Comparison of ENCODE assay signal across 3 cellular contexts in the genomic region with DNA sequence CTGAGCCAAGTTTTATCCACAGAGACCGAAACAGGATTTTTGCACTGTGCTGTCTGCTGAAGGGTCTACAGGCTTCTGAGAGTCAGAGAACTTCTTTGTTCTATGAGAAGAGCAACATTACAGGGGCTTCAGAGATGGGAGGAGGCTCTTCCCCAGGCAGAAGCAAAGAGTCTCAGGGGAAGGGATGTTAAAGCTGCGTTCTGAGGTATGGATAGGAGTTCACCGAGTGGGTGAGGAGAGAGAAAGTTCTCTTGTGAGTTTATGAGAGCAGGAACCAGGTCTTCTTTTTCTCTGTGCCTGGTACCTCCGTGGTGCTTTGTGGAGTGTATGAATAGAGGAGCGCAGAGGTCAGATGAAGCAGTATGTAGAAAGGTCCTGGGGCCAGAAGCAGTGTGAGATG.
TF ChIP-seq lines count a peak whose summit lies in the region.

No MANE protein-coding gene starts in this region.

TF ChIP-seq in GM23338, 12 proteins besides CTCF, POLR2A, EP300 and RAD21 (continued from another document and continues in another):
- TF ChIP-seq EZH2 (IDR thresholded peaks at IDR 0.05; ENCODE audit: low read depth, unreplicated experiment) (no peak), POLR2AphosphoS5 (IDR thresholded peaks at IDR 0.05; ENCODE audit: low read depth) (no peak), EZH2phosphoT487 (IDR thresholded peaks at IDR 0.05; ENCODE audit: unreplicated experiment) (no peak), STAT1 (IDR thresholded peaks at IDR 0.05; ENCODE audit: unreplicated experiment) (no peak), ZNF331 (CRISPR knock-in tag; IDR thresholded peaks at IDR 0.05; ENCODE audit: low read depth) (no peak), JUNB (IDR thresholded peaks at IDR 0.05; ENCODE audit: unreplicated experiment) (no peak), CREB1 (CRISPR knock-in tag; IDR thresholded peaks at IDR 0.05; ENCODE audit: low read depth) (no peak), NANOG (IDR thresholded peaks at IDR 0.05; ENCODE audit: borderline replicate concordance) (no peak)
- TF ChIP-seq, protein P1, sequence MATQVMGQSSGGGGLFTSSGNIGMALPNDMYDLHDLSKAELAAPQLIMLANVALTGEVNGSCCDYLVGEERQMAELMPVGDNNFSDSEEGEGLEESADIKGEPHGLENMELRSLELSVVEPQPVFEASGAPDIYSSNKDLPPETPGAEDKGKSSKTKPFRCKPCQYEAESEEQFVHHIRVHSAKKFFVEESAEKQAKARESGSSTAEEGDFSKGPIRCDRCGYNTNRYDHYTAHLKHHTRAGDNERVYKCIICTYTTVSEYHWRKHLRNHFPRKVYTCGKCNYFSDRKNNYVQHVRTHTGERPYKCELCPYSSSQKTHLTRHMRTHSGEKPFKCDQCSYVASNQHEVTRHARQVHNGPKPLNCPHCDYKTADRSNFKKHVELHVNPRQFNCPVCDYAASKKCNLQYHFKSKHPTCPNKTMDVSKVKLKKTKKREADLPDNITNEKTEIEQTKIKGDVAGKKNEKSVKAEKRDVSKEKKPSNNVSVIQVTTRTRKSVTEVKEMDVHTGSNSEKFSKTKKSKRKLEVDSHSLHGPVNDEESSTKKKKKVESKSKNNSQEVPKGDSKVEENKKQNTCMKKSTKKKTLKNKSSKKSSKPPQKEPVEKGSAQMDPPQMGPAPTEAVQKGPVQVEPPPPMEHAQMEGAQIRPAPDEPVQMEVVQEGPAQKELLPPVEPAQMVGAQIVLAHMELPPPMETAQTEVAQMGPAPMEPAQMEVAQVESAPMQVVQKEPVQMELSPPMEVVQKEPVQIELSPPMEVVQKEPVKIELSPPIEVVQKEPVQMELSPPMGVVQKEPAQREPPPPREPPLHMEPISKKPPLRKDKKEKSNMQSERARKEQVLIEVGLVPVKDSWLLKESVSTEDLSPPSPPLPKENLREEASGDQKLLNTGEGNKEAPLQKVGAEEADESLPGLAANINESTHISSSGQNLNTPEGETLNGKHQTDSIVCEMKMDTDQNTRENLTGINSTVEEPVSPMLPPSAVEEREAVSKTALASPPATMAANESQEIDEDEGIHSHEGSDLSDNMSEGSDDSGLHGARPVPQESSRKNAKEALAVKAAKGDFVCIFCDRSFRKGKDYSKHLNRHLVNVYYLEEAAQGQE (IDR thresholded peaks at IDR 0.05; ENCODE audit: unreplicated experiment) = no peak

TF ChIP-seq in IMR-90, 13 proteins besides CTCF, POLR2A, EP300 and RAD21:
- TF ChIP-seq MAFK (IDR thresholded peaks at IDR 0.05; ENCODE audit: low read depth, low read length) (no peak), SMC3 (IDR thresholded peaks at IDR 0.05; ENCODE audit: low read depth, low read length) (no peak), BHLHE40 (IDR thresholded peaks at IDR 0.05; ENCODE audit: low read depth, low read length) (no peak), CEBPB (IDR thresholded peaks at IDR 0.05; ENCODE audit: low read depth, low read length) (no peak), RCOR1 (IDR thresholded peaks at IDR 0.05; ENCODE audit: insufficient replicate concordance, low read length) (no peak), CHD1 (IDR thresholded peaks at IDR 0.05; ENCODE audit: low read depth, low read length) (no peak), NFE2L2 (IDR thresholded peaks at IDR 0.05; ENCODE audit: low read depth, low read length) (no peak), MAZ (IDR thresholded peaks at IDR 0.05; ENCODE audit: borderline replicate concordance, low read depth, low read length) (no peak), MXI1 (IDR thresholded peaks at IDR 0.05; ENCODE audit: borderline replicate concordance, low read depth, low read length) (no peak), RFX5 (IDR thresholded peaks at IDR 0.05; ENCODE audit: low read depth, low read length) (no peak), FOS (IDR thresholded peaks at IDR 0.05; ENCODE audit: low read depth, low read length) (no peak)
- TF ChIP-seq, protein P2, sequence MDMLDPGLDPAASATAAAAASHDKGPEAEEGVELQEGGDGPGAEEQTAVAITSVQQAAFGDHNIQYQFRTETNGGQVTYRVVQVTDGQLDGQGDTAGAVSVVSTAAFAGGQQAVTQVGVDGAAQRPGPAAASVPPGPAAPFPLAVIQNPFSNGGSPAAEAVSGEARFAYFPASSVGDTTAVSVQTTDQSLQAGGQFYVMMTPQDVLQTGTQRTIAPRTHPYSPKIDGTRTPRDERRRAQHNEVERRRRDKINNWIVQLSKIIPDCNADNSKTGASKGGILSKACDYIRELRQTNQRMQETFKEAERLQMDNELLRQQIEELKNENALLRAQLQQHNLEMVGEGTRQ (IDR thresholded peaks at IDR 0.05; ENCODE audit: low read depth, low read length) = no peak
- TF ChIP-seq, protein P3, sequence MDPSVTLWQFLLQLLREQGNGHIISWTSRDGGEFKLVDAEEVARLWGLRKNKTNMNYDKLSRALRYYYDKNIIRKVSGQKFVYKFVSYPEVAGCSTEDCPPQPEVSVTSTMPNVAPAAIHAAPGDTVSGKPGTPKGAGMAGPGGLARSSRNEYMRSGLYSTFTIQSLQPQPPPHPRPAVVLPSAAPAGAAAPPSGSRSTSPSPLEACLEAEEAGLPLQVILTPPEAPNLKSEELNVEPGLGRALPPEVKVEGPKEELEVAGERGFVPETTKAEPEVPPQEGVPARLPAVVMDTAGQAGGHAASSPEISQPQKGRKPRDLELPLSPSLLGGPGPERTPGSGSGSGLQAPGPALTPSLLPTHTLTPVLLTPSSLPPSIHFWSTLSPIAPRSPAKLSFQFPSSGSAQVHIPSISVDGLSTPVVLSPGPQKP (IDR thresholded peaks at IDR 0.05; ENCODE audit: borderline replicate concordance, low read depth, low read length) = no peak
TF ChIP-seq in IMR-90: peak in this region for 0.

TF ChIP-seq in WTC11, 78 proteins besides CTCF, POLR2A, EP300 and RAD21 (continued from another document):
- TF ChIP-seq, protein P4, sequence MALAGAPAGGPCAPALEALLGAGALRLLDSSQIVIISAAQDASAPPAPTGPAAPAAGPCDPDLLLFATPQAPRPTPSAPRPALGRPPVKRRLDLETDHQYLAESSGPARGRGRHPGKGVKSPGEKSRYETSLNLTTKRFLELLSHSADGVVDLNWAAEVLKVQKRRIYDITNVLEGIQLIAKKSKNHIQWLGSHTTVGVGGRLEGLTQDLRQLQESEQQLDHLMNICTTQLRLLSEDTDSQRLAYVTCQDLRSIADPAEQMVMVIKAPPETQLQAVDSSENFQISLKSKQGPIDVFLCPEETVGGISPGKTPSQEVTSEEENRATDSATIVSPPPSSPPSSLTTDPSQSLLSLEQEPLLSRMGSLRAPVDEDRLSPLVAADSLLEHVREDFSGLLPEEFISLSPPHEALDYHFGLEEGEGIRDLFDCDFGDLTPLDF (CRISPR knock-in tag; IDR thresholded peaks at IDR 0.05) = no peak
- TF ChIP-seq JUN (CRISPR knock-in tag; IDR thresholded peaks at IDR 0.05) = no peak
- TF ChIP-seq, protein P2 (CRISPR knock-in tag; IDR thresholded peaks at IDR 0.05) = no peak
- TF ChIP-seq FOXP1 (CRISPR knock-in tag; IDR thresholded peaks at IDR 0.05; ENCODE audit: borderline replicate concordance) = no peak
- TF ChIP-seq ZNF138 (CRISPR knock-in tag; conservative IDR thresholded peaks at IDR 0.05) = no peak
- TF ChIP-seq RELA (CRISPR knock-in tag; IDR thresholded peaks at IDR 0.05; ENCODE audit: borderline replicate concordance) = no peak
- TF ChIP-seq ESRRA (CRISPR knock-in tag; IDR thresholded peaks at IDR 0.05; ENCODE audit: borderline replicate concordance) = no peak
- TF ChIP-seq, protein P5, sequence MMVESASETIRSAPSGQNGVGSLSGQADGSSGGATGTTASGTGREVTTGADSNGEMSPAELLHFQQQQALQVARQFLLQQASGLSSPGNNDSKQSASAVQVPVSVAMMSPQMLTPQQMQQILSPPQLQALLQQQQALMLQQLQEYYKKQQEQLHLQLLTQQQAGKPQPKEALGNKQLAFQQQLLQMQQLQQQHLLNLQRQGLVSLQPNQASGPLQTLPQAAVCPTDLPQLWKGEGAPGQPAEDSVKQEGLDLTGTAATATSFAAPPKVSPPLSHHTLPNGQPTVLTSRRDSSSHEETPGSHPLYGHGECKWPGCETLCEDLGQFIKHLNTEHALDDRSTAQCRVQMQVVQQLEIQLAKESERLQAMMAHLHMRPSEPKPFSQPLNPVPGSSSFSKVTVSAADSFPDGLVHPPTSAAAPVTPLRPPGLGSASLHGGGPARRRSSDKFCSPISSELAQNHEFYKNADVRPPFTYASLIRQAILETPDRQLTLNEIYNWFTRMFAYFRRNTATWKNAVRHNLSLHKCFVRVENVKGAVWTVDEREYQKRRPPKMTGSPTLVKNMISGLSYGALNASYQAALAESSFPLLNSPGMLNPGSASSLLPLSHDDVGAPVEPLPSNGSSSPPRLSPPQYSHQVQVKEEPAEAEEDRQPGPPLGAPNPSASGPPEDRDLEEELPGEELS (CRISPR knock-in tag; IDR thresholded peaks at IDR 0.05) = no peak
- TF ChIP-seq NR3C1 (CRISPR knock-in tag; conservative IDR thresholded peaks at IDR 0.05; ENCODE audit: low read depth) = no peak
- no peak for TF ChIP-seq ZNF671 (CRISPR knock-in tag; IDR thresholded peaks at IDR 0.05)
- no peak for TF ChIP-seq NR2C2 (CRISPR knock-in tag; IDR thresholded peaks at IDR 0.05)
- TF ChIP-seq, protein P6, sequence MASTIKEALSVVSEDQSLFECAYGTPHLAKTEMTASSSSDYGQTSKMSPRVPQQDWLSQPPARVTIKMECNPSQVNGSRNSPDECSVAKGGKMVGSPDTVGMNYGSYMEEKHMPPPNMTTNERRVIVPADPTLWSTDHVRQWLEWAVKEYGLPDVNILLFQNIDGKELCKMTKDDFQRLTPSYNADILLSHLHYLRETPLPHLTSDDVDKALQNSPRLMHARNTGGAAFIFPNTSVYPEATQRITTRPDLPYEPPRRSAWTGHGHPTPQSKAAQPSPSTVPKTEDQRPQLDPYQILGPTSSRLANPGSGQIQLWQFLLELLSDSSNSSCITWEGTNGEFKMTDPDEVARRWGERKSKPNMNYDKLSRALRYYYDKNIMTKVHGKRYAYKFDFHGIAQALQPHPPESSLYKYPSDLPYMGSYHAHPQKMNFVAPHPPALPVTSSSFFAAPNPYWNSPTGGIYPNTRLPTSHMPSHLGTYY (CRISPR knock-in tag; IDR thresholded peaks at IDR 0.05) = no peak
- no peak for TF ChIP-seq NFE2L1 (CRISPR knock-in tag; IDR thresholded peaks at IDR 0.05)
- TF ChIP-seq ZNF121 (CRISPR knock-in tag; IDR thresholded peaks at IDR 0.05) = no peak
